ENCODE assay signal across 22 cellular contexts in genomic region chr1:220817907-220818306, GRCh38. TPM values are rescaled to one million over a fixed set of nuclear protein-coding genes. Genes with fewer than 3 reads are reported as not detected.
DNase-seq lines count a peak whose midpoint lies in the region; FAIRE-seq and TF ChIP-seq lines count a peak whose summit lies in the region.
"Had no signal": no experiment of that assay in that cellular context is flagged by ENCODE, and none has a peak within 500 bp of the region (broad histone marks: within the 10 kb centered on the region; RNA-seq: fewer than 3 reads in every experiment).

No MANE protein-coding gene starts in this region.

- peak in 2 of 4 donors; percentile 2 to 49 for TF ChIP-seq EP300 in sigmoid colon (IDR thresholded peaks at IDR 0.05)

- H3K4me1 ChIP-seq in sigmoid colon = peaks cover 0 to 66% (median 65%) of the 10 kb centered on the region in 4 donors
- H3K4me1 ChIP-seq in mesendoderm (ENCODE audit: control insufficient read depth, low read depth, low read length) = no peaks in the 10 kb centered on the region
- H3K4me1 ChIP-seq: right lobe of liver had no signal

- H3K9me3 ChIP-seq in sigmoid colon = no peaks in the 10 kb centered on the region
- H3K9me3 ChIP-seq: right lobe of liver, tibial nerve had no signal

- intact Hi-C loops in sigmoid colon (cut with DNase I) = loop anchor here (5.0 to 10.0 kb wide), 4 partner anchors 214 to 1637 kb away; no protein-coding TSS in a partner anchor

- no peak overlapping the region for H3K56ac ChIP-seq in mesendoderm (ENCODE audit: low read length)

- H3K9ac ChIP-seq in mesendoderm (ENCODE audit: low read length) = no peak overlapping the region

- H3K27ac ChIP-seq in sigmoid colon (peak overlapping the region; percentile 73 to 88 (median 84)), mesendoderm (ENCODE audit: low read depth, low read length) (no peak overlapping the region)
- H3K27ac ChIP-seq: dorsolateral prefrontal cortex, HL-60, tibial nerve had no signal

- H3K4ac ChIP-seq in mesendoderm (ENCODE audit: low read depth, low read length) = no peak overlapping the region

- H3K4me3 ChIP-seq in sigmoid colon (no peak overlapping the region), mesendoderm (ENCODE audit: low read length) (no peak overlapping the region)
- H3K4me3 ChIP-seq: dorsolateral prefrontal cortex, right lobe of liver, tibial nerve had no signal

- TF ChIP-seq POLR2A in sigmoid colon (IDR thresholded peaks at IDR 0.05) = no peak
- TF ChIP-seq POLR2A in H54 (IDR thresholded peaks at IDR 0.05; ENCODE audit: low read depth, low read length) = no peak

- H3K79me2 ChIP-seq in mesendoderm (ENCODE audit: control insufficient read depth, insufficient read depth, low read length) = no peaks in the 10 kb centered on the region

- H3K36me3 ChIP-seq in sigmoid colon (no peaks in the 10 kb centered on the region), mesendoderm (ENCODE audit: control insufficient read depth, insufficient read depth, low read length) (no peaks in the 10 kb centered on the region)

- H3K27me3 ChIP-seq in sigmoid colon (no peaks in the 10 kb centered on the region), mesendoderm (ENCODE audit: insufficient read depth, low read length, poor library complexity) (no peaks in the 10 kb centered on the region)
- H3K27me3 ChIP-seq: dorsolateral prefrontal cortex, right lobe of liver, tibial nerve had no signal

- no peak overlapping the region for H3K23ac ChIP-seq in mesendoderm (ENCODE audit: low read length)

- no peak overlapping the region for H4K5ac ChIP-seq in mesendoderm (ENCODE audit: low read length)

- no peak overlapping the region for H3K18ac ChIP-seq in mesendoderm (ENCODE audit: low read length)

- TF ChIP-seq CTCF in sigmoid colon (IDR thresholded peaks at IDR 0.05) = no peak

- H4K8ac ChIP-seq in mesendoderm (ENCODE audit: low read depth, low read length) = no peak overlapping the region

- 58 to 88% methylated on average over 1 of the region's 1 CpG for WGBS in sigmoid colon, 2 donors
- no CpG with 5 or more reads among the region's 1 CpG for WGBS in mesendoderm (ENCODE audit: extremely low coverage, insufficient coverage, low lambda C conversion rate)

- no peak for FAIRE-seq in H54 (lab: Jason Lieb, UNC)

- H3K79me1 ChIP-seq in mesendoderm (ENCODE audit: low read length) = no peaks in the 10 kb centered on the region

- H2BK5ac ChIP-seq in mesendoderm (ENCODE audit: low read length) = no peak overlapping the region

- no peak overlapping the region for H3K4me2 ChIP-seq in mesendoderm (ENCODE audit: low read length)

- no peak overlapping the region for H2BK120ac ChIP-seq in mesendoderm (ENCODE audit: low read depth, low read length)

- no peak overlapping the region for H2BK15ac ChIP-seq in mesendoderm (replicated peaks; ENCODE audit: low read depth)

- DNase-seq in AG20443 (ENCODE audit: low spot score) = peak; percentile 67
- peak; percentile 78 for DNase-seq in M059J (ENCODE audit: low read depth)
- DNase-seq in foreskin melanocyte = peak; percentile 48
- peak; percentile 86 for DNase-seq in sigmoid colon
- DNase-seq in mesendoderm = no peak
- no peak for DNase-seq in NCI-H187 (lab: John Stamatoyannopoulos, UW)
- no peak for DNase-seq in NCI-H69 (lab: John Stamatoyannopoulos, UW)
- no peak for DNase-seq in H54 (ENCODE audit: insufficient read length, low spot score)
- DNase-seq: activated CD4-positive, alpha-beta T cell treated with anti-CD3 and anti-CD28 coated beads for 36 hours; activated naive CD4-positive, alpha-beta T cell treated with Interleukin-2 at 50 U/mL for 16 hours; Calu3; dorsolateral prefrontal cortex; Kasumi-1; left ventricle myocardium superior; NCI-H1436; NCI-H226; right lobe of liver; stimulated activated CD4-positive, alpha-beta T cell treated with anti-CD3 and anti-CD28 coated beads, Interleukin-2, amount 100 ng/mL, for 48 hours; stimulated activated CD8-positive, alpha-beta memory T cell treated with anti-CD3 and anti-CD28 coated beads, Interleukin-4, amount 100 ng/mL, for 48 hours; T-helper 9 cell had no signal

- H2AK5ac ChIP-seq in mesendoderm (ENCODE audit: low read length) = no peak overlapping the region

RNA-seq across cellular contexts. Expression of gene MTARC1, which starts 31.2 kb away (rescaled TPM):
- 0.59 and 1.7 TPM in 2 replicates for total RNA-seq in M059J (2014; rRNA removed; shearing (Covaris generic))
- total RNA-seq in sigmoid colon = 10 to 100 TPM in 2 of 4 donors, 1 to 10 TPM in 2; 5.3 to 13.2 (median 8.6) TPM
- polyA plus RNA-seq in sigmoid colon = 10 to 100 TPM in 2 of 3 donors, 1 to 10 TPM in 1; 8.6 to 31.4 (median 15.6) TPM
- 21.1 TPM for polyA plus RNA-seq in mesendoderm (2013, experiment 1 of 2)
- 21.5 TPM for polyA plus RNA-seq in mesendoderm (2013, experiment 2 of 2)
- total RNA-seq: activated CD4-positive, alpha-beta T cell treated with anti-CD3 and anti-CD28 coated beads for 36 hours had no signal

Comparison
In these comparisons a context has a peak if more than half of its experiments do, and no peak if none do; other contexts are left out.
1. DNase-seq: peak in AG20443 (single experiment), M059J (single experiment), foreskin melanocyte (single experiment) and sigmoid colon (single experiment); none in mesendoderm (single experiment), NCI-H187 (0 of 2), NCI-H69 (single experiment) and H54 (single experiment).